ENCODE assay signal across 20 cellular contexts in the genomic region with DNA sequence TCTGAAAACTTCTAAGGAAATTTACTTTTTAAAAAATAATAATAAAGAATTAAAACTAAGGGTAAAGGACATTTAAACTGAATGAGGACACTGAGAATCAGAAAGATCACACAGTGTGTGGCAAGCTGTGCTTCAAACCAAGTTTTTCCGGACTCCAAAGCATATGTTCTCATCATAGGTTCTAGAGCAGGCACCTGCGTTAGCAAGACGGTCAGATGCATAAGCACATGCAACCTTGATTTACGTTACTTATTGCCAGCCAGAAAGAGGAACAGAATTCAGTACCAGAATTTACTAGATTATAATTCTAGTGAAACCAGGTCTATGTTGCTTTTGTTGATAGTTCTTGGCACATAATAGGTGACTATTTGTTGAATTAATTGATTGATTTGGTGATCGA.
"Had no signal": no experiment of that assay in that cellular context is flagged by ENCODE, and none has a peak within 500 bp of the region (broad histone marks: within the 10 kb centered on the region; RNA-seq: fewer than 3 reads in every experiment).

No MANE protein-coding gene starts in this region.

- H3K4me1 Mint-ChIP-seq: stimulated activated effector memory CD8-positive, alpha-beta T cell treated with anti-CD3 and anti-CD28 coated beads, Interleukin-12 subunit alpha, Interleukin-12 subunit beta, amount 100 ng/mL, for 72 hours had no signal

- DNase-seq: effector CD4-positive, alpha-beta T cell; foreskin melanocyte; heart left ventricle; hippocampal formation; left colon; left ventricle myocardium superior; mesendoderm; nephron progenitor cell; psoas muscle; retina; right lobe of liver; stimulated activated CD4-positive, alpha-beta T cell treated with anti-CD3 and anti-CD28 coated beads, Interleukin-4, amount 100 ng/mL, for 1 hour; stimulated activated CD8-positive, alpha-beta memory T cell treated with anti-CD3 and anti-CD28 coated beads, Interleukin-4, amount 100 ng/mL, for 48 hours; testis had no signal

- H3K27me3 ChIP-seq: heart left ventricle, right lobe of liver, testis, tibial nerve had no signal

- H3K4me3 Mint-ChIP-seq: naive thymus-derived CD4-positive, alpha-beta T cell; nephron progenitor cell; stimulated activated effector memory CD8-positive, alpha-beta T cell treated with anti-CD3 and anti-CD28 coated beads, Interleukin-12 subunit alpha, Interleukin-12 subunit beta, amount 100 ng/mL, for 72 hours; stimulated activated naive CD8-positive, alpha-beta T cell treated with anti-CD3 and anti-CD28 coated beads, Interleukin-15, Interleukin-2, amounts not matched to agents 100 ng/mL and 50 ng/mL, for 24 hours had no signal

- H3K9me3 ChIP-seq: psoas muscle, testis had no signal

- H3K27ac ChIP-seq: coronary artery, psoas muscle, right lobe of liver, testis, tibial nerve had no signal

- H3K27me3 Mint-ChIP-seq: stimulated activated naive CD8-positive, alpha-beta T cell treated with anti-CD3 and anti-CD28 coated beads, Interleukin-15, Interleukin-2, amounts not matched to agents 100 ng/mL and 50 ng/mL, for 24 hours had no signal

- H3K36me3 ChIP-seq: heart left ventricle, right lobe of liver, tibial nerve had no signal

- ATAC-seq: heart left ventricle; left colon; left ventricle myocardium superior; naive thymus-derived CD4-positive, alpha-beta T cell; psoas muscle; right lobe of liver; stimulated activated effector memory CD8-positive, alpha-beta T cell treated with anti-CD3 and anti-CD28 coated beads, Interleukin-12 subunit alpha, Interleukin-12 subunit beta, amount 100 ng/mL, for 72 hours had no signal

- H3K9me3 Mint-ChIP-seq: naive thymus-derived CD4-positive, alpha-beta T cell; stimulated activated effector memory CD8-positive, alpha-beta T cell treated with anti-CD3 and anti-CD28 coated beads, Interleukin-12 subunit alpha, Interleukin-12 subunit beta, amount 100 ng/mL, for 72 hours; stimulated activated naive CD8-positive, alpha-beta T cell treated with anti-CD3 and anti-CD28 coated beads, Interleukin-15, Interleukin-2, amounts not matched to agents 100 ng/mL and 50 ng/mL, for 24 hours had no signal

- H3K36me3 Mint-ChIP-seq: stimulated activated effector memory CD8-positive, alpha-beta T cell treated with anti-CD3 and anti-CD28 coated beads, Interleukin-12 subunit alpha, Interleukin-12 subunit beta, amount 100 ng/mL, for 72 hours had no signal

- H3K4me3 ChIP-seq: coronary artery, heart left ventricle, lung, psoas muscle, right lobe of liver, testis, tibial nerve had no signal

- H3K27ac Mint-ChIP-seq: naive thymus-derived CD4-positive, alpha-beta T cell; nephron progenitor cell; stimulated activated effector memory CD8-positive, alpha-beta T cell treated with anti-CD3 and anti-CD28 coated beads, Interleukin-12 subunit alpha, Interleukin-12 subunit beta, amount 100 ng/mL, for 72 hours; stimulated activated naive CD8-positive, alpha-beta T cell treated with anti-CD3 and anti-CD28 coated beads, Interleukin-15, Interleukin-2, amounts not matched to agents 100 ng/mL and 50 ng/mL, for 24 hours had no signal

- H3K4me1 ChIP-seq: psoas muscle, testis had no signal
